Comparison of ENCODE assay signal across 23 cellular contexts in genomic region chr16:64132686-64133085, GRCh38.
DNase-seq lines count a peak whose midpoint lies in the region; TF ChIP-seq lines count a peak whose summit lies in the region.
"Had no signal": no experiment of that assay in that cellular context is flagged by ENCODE, and none has a peak within 500 bp of the region (broad histone marks: within the 10 kb centered on the region; RNA-seq: fewer than 3 reads in every experiment).

No MANE protein-coding gene starts in this region.

- H2AFZ ChIP-seq in neuron (ENCODE audit: low read depth, low read length) = peak overlapping the region; percentile 54

- no peaks in the 10 kb centered on the region for H3K36me3 Mint-ChIP-seq in brain
- H3K36me3 Mint-ChIP-seq: activated CD8-positive, alpha-beta memory T cell treated with anti-CD3 and anti-CD28 coated beads, Interleukin-2, amount 10 ng/mL, durations not matched to agents 7 days and 5 days had no signal

- no peaks in the 10 kb centered on the region for H3K36me3 ChIP-seq in neuron (ENCODE audit: insufficient read depth, low read length)
- H3K36me3 ChIP-seq: heart left ventricle, left lung, SJSA1, transverse colon had no signal

- H3K9me3 ChIP-seq in neuron (ENCODE audit: low read length) = no peaks in the 10 kb centered on the region
- H3K9me3 ChIP-seq: heart left ventricle, left lung, SJSA1, transverse colon had no signal

- no peak overlapping the region for H3K4me3 ChIP-seq in neuron (ENCODE audit: low read length)
- H3K4me3 ChIP-seq: heart left ventricle, left lung, SJSA1, transverse colon had no signal

- H3K27me3 Mint-ChIP-seq in brain = no peaks in the 10 kb centered on the region
- H3K27me3 Mint-ChIP-seq: activated CD8-positive, alpha-beta memory T cell treated with anti-CD3 and anti-CD28 coated beads, Interleukin-2, amount 10 ng/mL, durations not matched to agents 7 days and 5 days; B cell; stimulated activated naive CD8-positive, alpha-beta T cell treated with anti-CD3 and anti-CD28 coated beads, Interleukin-15, amount 100 ng/mL, for 72 hours; T-helper 17 cell had no signal

- H3K4me1 ChIP-seq in neuron (ENCODE audit: insufficient read depth, low read length) = peaks cover 7% of the 10 kb centered on the region
- H3K4me1 ChIP-seq: left lung, SJSA1, transverse colon had no signal

- peak overlapping the region in 2 of 5 experiments; percentile 2 to 57 for H3K4me3 Mint-ChIP-seq in brain
- H3K4me3 Mint-ChIP-seq: activated CD8-positive, alpha-beta memory T cell treated with anti-CD3 and anti-CD28 coated beads, Interleukin-2, amount 10 ng/mL, durations not matched to agents 7 days and 5 days; B cell; stimulated activated naive CD8-positive, alpha-beta T cell treated with anti-CD3 and anti-CD28 coated beads, Interleukin-15, amount 100 ng/mL, for 72 hours; T-helper 17 cell had no signal

- peaks cover 28% of the 10 kb centered on the region for H3K4me1 Mint-ChIP-seq in brain
- H3K4me1 Mint-ChIP-seq: activated CD8-positive, alpha-beta memory T cell treated with anti-CD3 and anti-CD28 coated beads, Interleukin-2, amount 10 ng/mL, durations not matched to agents 7 days and 5 days; B cell; stimulated activated naive CD8-positive, alpha-beta T cell treated with anti-CD3 and anti-CD28 coated beads, Interleukin-15, amount 100 ng/mL, for 72 hours; T-helper 17 cell had no signal

- no peaks in the 10 kb centered on the region for H3K27me3 ChIP-seq in neuron (ENCODE audit: insufficient read depth, low read length)
- H3K27me3 ChIP-seq: heart left ventricle, left lung, SJSA1, transverse colon had no signal

- peaks cover 0 to 5% (median 3%) of the 10 kb centered on the region in 5 experiments for H3K9me3 Mint-ChIP-seq in brain

- DNase-seq in NCI-H345 (lab: John Stamatoyannopoulos, UW) = peak; percentile 2
- DNase-seq in NCI-H345 treated with DMSO at 0.1 percent for 48 hours (lab: John Stamatoyannopoulos, UW; ENCODE audit: unreplicated experiment) = no peak
- peak; percentile 85 for DNase-seq in LHCN-M2 (ENCODE audit: low read depth)
- no peak for DNase-seq in HK-2 (ENCODE audit: unreplicated experiment)
- DNase-seq in mucosa of gallbladder (ENCODE audit: low spot score) = no peak
- no peak for DNase-seq in A172 (ENCODE audit: low spot score)
- DNase-seq: 8988T; activated CD4-positive, alpha-beta T cell treated with anti-CD3 and anti-CD28 coated beads for 48 hours; activated CD8-positive, alpha-beta memory T cell treated with anti-CD3 and anti-CD28 coated beads, Interleukin-2, amount 10 ng/mL, durations not matched to agents 7 days and 5 days; activated naive CD4-positive, alpha-beta T cell treated with anti-CD3 and anti-CD28 coated beads, Interleukin-2, amount 50 U/mL, for 16 hours; DMS79; heart left ventricle; left lung; NCI-H1417 treated with DMSO at 0.1 percent for 48 hours; NCI-H526 treated with DMSO at 0.1 percent for 48 hours; PC-3; stimulated activated naive CD8-positive, alpha-beta T cell treated with anti-CD3 and anti-CD28 coated beads, Interleukin-15, amount 100 ng/mL, for 72 hours; T-helper 17 cell; transverse colon had no signal

- peak overlapping the region in 4 of 5 experiments; percentile 26 to 78 (median 41) for H3K27ac Mint-ChIP-seq in brain
- H3K27ac Mint-ChIP-seq: activated CD8-positive, alpha-beta memory T cell treated with anti-CD3 and anti-CD28 coated beads, Interleukin-2, amount 10 ng/mL, durations not matched to agents 7 days and 5 days; B cell; stimulated activated naive CD8-positive, alpha-beta T cell treated with anti-CD3 and anti-CD28 coated beads, Interleukin-15, amount 100 ng/mL, for 72 hours; T-helper 17 cell had no signal

- TF ChIP-seq CTCF in brain (conservative IDR thresholded peaks at IDR 0.05) = no peak

Comparison
In these comparisons a context has a peak if more than half of its experiments do, and no peak if none do; other contexts are left out.
1. DNase-seq: peak in NCI-H345 (single experiment) and LHCN-M2 (single experiment); none in NCI-H345 treated with DMSO at 0.1 percent for 48 hours (single experiment), HK-2 (single experiment), mucosa of gallbladder (single experiment) and A172 (single experiment).